ENCODE assay signal across 20 cellular contexts in the genomic region with DNA sequence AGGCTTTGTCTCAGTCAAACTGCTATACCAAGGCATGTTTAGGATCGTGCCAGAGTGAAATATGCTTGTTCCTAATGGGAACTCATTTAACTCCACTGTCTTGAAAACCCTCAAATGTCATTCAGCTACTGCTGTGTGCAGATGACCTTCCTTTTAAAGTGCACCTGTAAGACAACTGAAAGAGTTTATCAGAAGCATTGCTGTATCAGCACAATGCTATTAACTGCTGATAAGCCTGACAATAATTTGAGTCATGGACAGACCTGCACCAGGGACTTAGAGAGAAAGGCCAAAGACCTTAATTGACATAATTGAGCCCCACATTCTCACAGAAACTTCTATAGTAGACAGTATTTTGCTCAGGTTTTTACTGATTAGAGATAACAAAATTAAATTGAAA.
DNase-seq lines count a peak whose midpoint lies in the region; ATAC-seq, FAIRE-seq and TF ChIP-seq lines count a peak whose summit lies in the region.
"Had no signal": no experiment of that assay in that cellular context is flagged by ENCODE, and none has a peak within 500 bp of the region (broad histone marks: within the 10 kb centered on the region; RNA-seq: fewer than 3 reads in every experiment).

No MANE protein-coding gene starts in this region.

- H3K4me3 Mint-ChIP-seq in T-cell = no peak overlapping the region
- H3K4me3 Mint-ChIP-seq: B cell; CD4-positive, CD25-positive, alpha-beta regulatory T cell; CD8-positive, alpha-beta T cell; GM23338; H9 had no signal

- H2AFZ ChIP-seq in HepG2 (ENCODE audit: low read length) = no peak overlapping the region
- peak overlapping the region; percentile 33; the same call in 1 of the 2 replicates for H2AFZ ChIP-seq in KMS-11 (ENCODE audit: low read depth)
- no peak overlapping the region for H2AFZ ChIP-seq in hepatocyte
- H2AFZ ChIP-seq: GM23338 had no signal

- H3K27ac ChIP-seq in HepG2 (ENCODE audit: extremely low read length, insufficient read depth, low read length) (no peak overlapping the region), right lobe of liver (no peak overlapping the region), KMS-11 (no peak overlapping the region), hepatocyte (no peak overlapping the region)
- H3K27ac ChIP-seq: BLaER1, C4-2B had no signal

- intact Hi-C loops in HepG2 (cut with micrococcal nuclease; ENCODE audit: unreplicated experiment) = no loop called here
- intact Hi-C loops in right lobe of liver (cut with DNase I) = no loop called here

- H3K4me2 ChIP-seq in HepG2 (ENCODE audit: low read depth, low read length) = no peak overlapping the region
- H3K4me2 ChIP-seq in KMS-11 = peak overlapping the region; percentile 18; the same call in 1 of the 2 replicates
- no peak overlapping the region for H3K4me2 ChIP-seq in hepatocyte
- H3K4me2 ChIP-seq: BLaER1, GM23338 had no signal

- no peak for FAIRE-seq in HepG2 (lab: Jason Lieb, UNC)
- FAIRE-seq: G401.6, GM19239 had no signal

- TF ChIP-seq POLR2A in HepG2 (IDR thresholded peaks at IDR 0.05; ENCODE audit: insufficient read depth in 1 of 2, low read depth in 2 of 2, low read length in 2 of 2) (no peak), right lobe of liver (IDR thresholded peaks at IDR 0.05) (no peak)

- no peak for DNase-seq in HepG2 (ENCODE audit: low spot score)
- DNase-seq in right lobe of liver = no peak
- DNase-seq in hepatocyte (ENCODE audit: low spot score) = peak; percentile 12
- no peak for DNase-seq in T-cell
- no peak for DNase-seq in NCI-H1436 (lab: John Stamatoyannopoulos, UW)
- DNase-seq in stimulated activated naive CD4-positive, alpha-beta T cell treated with Interleukin-2 at 50 U/mL for 16 hours (lab: John Stamatoyannopoulos, UW) = no peak
- DNase-seq: Caco-2; CD4-positive, CD25-positive, alpha-beta regulatory T cell; CD8-positive, alpha-beta T cell; DMS153; DND-41; H9 had no signal

- H4K20me1 ChIP-seq in HepG2 (ENCODE audit: insufficient read depth, low read length) (no peaks in the 10 kb centered on the region), KMS-11 (ENCODE audit: insufficient read depth) (no peaks in the 10 kb centered on the region), hepatocyte (ENCODE audit: insufficient read depth, poor library complexity, severe bottlenecking) (no peaks in the 10 kb centered on the region)
- H4K20me1 ChIP-seq: BLaER1 had no signal

- POLR2A ChIA-PET in HepG2 (lab: Yijun Ruan, JAX) (no interaction called here), T-cell (lab: Charles Lee) (no interaction called here)

- H3K36me3 Mint-ChIP-seq in T-cell = no peaks in the 10 kb centered on the region
- H3K36me3 Mint-ChIP-seq: CD4-positive, CD25-positive, alpha-beta regulatory T cell; CD8-positive, alpha-beta T cell had no signal

- BruUV-seq in HepG2 (replicated peaks; lab: Mats Ljungman, UMichigan) = no TSS peak

- ATAC-seq in HepG2 (no peak), right lobe of liver (no peak), T-cell (replicated peaks in 1 of 4) (no peak)
- ATAC-seq: CD8-positive, alpha-beta T cell; GM23338; HCT116 had no signal

- H3K36me3 ChIP-seq in HepG2 (replicated peaks in 1 of 2; ENCODE audit: control insufficient read depth in 1 of 2, insufficient read depth in 2 of 2, low read length in 2 of 2) (no peaks in the 10 kb centered on the region), right lobe of liver (no peaks in the 10 kb centered on the region), KMS-11 (ENCODE audit: insufficient read depth) (no peaks in the 10 kb centered on the region), hepatocyte (replicated peaks; ENCODE audit: insufficient read depth, low read depth) (no peaks in the 10 kb centered on the region)
- H3K36me3 ChIP-seq: BLaER1 had no signal

- H3K9me2 ChIP-seq in hepatocyte (replicated peaks; ENCODE audit: insufficient read depth) = no peaks in the 10 kb centered on the region

- in situ Hi-C loops in HepG2 (cut with HindIII; ENCODE audit: extremely low pct_ligation_motif_present, low pct_unique_long_range_greater_than_20kb) = no loop called here

- no peak overlapping the region for H3K9ac ChIP-seq in HepG2 (ENCODE audit: insufficient read depth, low read depth, low read length)
- H3K9ac ChIP-seq in KMS-11 = no peak overlapping the region
- H3K9ac ChIP-seq: BLaER1 had no signal

- no peak for TF ChIP-seq CTCF in HepG2 (CRISPR knock-in tag; IDR thresholded peaks at IDR 0.05)
- no peak for TF ChIP-seq CTCF in right lobe of liver (IDR thresholded peaks at IDR 0.05)
- no peak for TF ChIP-seq CTCF in KMS-11 (conservative IDR thresholded peaks at IDR 0.05; ENCODE audit: low read depth, low read length)
- TF ChIP-seq CTCF in hepatocyte (IDR thresholded peaks at IDR 0.05; ENCODE audit: poor library complexity) = no peak

- TF ChIP-seq EP300 in HepG2 (IDR thresholded peaks at IDR 0.05; ENCODE audit: low read depth in 2 of 2, low read length in 2 of 2) (no peak), HepG2 (CRISPR knock-in tag; IDR thresholded peaks at IDR 0.05; ENCODE audit: borderline replicate concordance) (no peak)

- no peak for TF ChIP-seq RAD21 in HepG2 (CRISPR knock-in tag; IDR thresholded peaks at IDR 0.05)

- 0% methylated on average over 1 of the region's 1 CpG for WGBS in HepG2 (ENCODE audit: low lambda C conversion rate)
- WGBS in right lobe of liver (ENCODE audit: insufficient coverage, low coverage, low lambda C conversion rate, missing lambda C conversion rate) = 17% methylated on average over 1 of the region's 1 CpG
- WGBS in hepatocyte (ENCODE audit: low lambda C conversion rate, missing lambda C conversion rate) = 42% methylated on average over 1 of the region's 1 CpG

- no peaks in the 10 kb centered on the region for H3K79me2 ChIP-seq in HepG2 (ENCODE audit: insufficient read depth, low read length)
- no peaks in the 10 kb centered on the region for H3K79me2 ChIP-seq in KMS-11 (ENCODE audit: insufficient read depth, low read depth)
- H3K79me2 ChIP-seq in hepatocyte = no peaks in the 10 kb centered on the region

- H3K27ac Mint-ChIP-seq in T-cell = no peak overlapping the region
- H3K27ac Mint-ChIP-seq: B cell; CD4-positive, CD25-positive, alpha-beta regulatory T cell; CD8-positive, alpha-beta T cell; GM23338; H9 had no signal

- peaks cover 0 to 3% of the 10 kb centered on the region in 2 donors for H3K27me3 Mint-ChIP-seq in T-cell
- H3K27me3 Mint-ChIP-seq: B cell; CD4-positive, CD25-positive, alpha-beta regulatory T cell had no signal

- no peaks in the 10 kb centered on the region for H3K9me3 ChIP-seq in HepG2 (ENCODE audit: low read length)
- no peaks in the 10 kb centered on the region for H3K9me3 ChIP-seq in right lobe of liver
- no peaks in the 10 kb centered on the region for H3K9me3 ChIP-seq in hepatocyte (ENCODE audit: low read depth)
- H3K9me3 ChIP-seq: BLaER1, Caco-2 had no signal

- CTCF ChIA-PET in HepG2 (lab: Yijun Ruan, JAX; ENCODE audit: low intra/inter-chr PET ratio, low total read pairs) = no interaction called here
- CTCF ChIA-PET in T-cell (lab: Charles Lee) = no interaction called here

- H3K4me1 ChIP-seq in HepG2 (ENCODE audit: insufficient read depth, low read length) (no peaks in the 10 kb centered on the region), right lobe of liver (no peaks in the 10 kb centered on the region), KMS-11 (ENCODE audit: low read depth, poor library complexity, severe bottlenecking) (peaks cover 19% of the 10 kb centered on the region), hepatocyte (ENCODE audit: insufficient read depth) (no peaks in the 10 kb centered on the region)
- H3K4me1 ChIP-seq: BLaER1 had no signal

- H3K27me3 ChIP-seq in HepG2 (ENCODE audit: control insufficient read depth in 1 of 2, insufficient read depth in 2 of 2, low read length in 2 of 2) (no peaks in the 10 kb centered on the region), right lobe of liver (no peaks in the 10 kb centered on the region), KMS-11 (ENCODE audit: insufficient read depth, low read depth) (no peaks in the 10 kb centered on the region), hepatocyte (no peaks in the 10 kb centered on the region)
- H3K27me3 ChIP-seq: BLaER1 had no signal

- H3K4me3 ChIP-seq in HepG2 (replicated peaks in 1 of 3; ENCODE audit: insufficient read depth in 1 of 3, low read depth in 2 of 3, low read length in 3 of 3) (no peak overlapping the region), right lobe of liver (no peak overlapping the region), KMS-11 (IDR thresholded peaks at IDR 0.05; ENCODE audit: insufficient read depth, low read depth, low read length) (no peak overlapping the region), hepatocyte (no peak overlapping the region)
- H3K4me3 ChIP-seq: BLaER1, GM23338 had no signal

- H3K4me1 Mint-ChIP-seq in T-cell = no peaks in the 10 kb centered on the region
- H3K4me1 Mint-ChIP-seq: B cell; CD4-positive, CD25-positive, alpha-beta regulatory T cell; GM23338; H9 had no signal

- no peaks in the 10 kb centered on the region for H3K9me3 Mint-ChIP-seq in T-cell
- H3K9me3 Mint-ChIP-seq: CD8-positive, alpha-beta T cell; GM23338; H9 had no signal

TF ChIP-seq in HepG2, 621 proteins besides CTCF, POLR2A, EP300 and RAD21:
- peak; percentile 46; the same call in 1 of the 2 replicates for TF ChIP-seq MAFF (IDR thresholded peaks at IDR 0.05; ENCODE audit: low read depth, low read length)
- no peak for TF ChIP-seq DNMT1 (CRISPR knock-in tag; IDR thresholded peaks at IDR 0.05)
- TF ChIP-seq MAFK (conservative IDR thresholded peaks at IDR 0.05 in 1 of 2, IDR thresholded peaks at IDR 0.05 in 1 of 2; ENCODE audit: low read length in 2 of 2) = peak; percentile 54 to 56
- TF ChIP-seq, protein P1, sequence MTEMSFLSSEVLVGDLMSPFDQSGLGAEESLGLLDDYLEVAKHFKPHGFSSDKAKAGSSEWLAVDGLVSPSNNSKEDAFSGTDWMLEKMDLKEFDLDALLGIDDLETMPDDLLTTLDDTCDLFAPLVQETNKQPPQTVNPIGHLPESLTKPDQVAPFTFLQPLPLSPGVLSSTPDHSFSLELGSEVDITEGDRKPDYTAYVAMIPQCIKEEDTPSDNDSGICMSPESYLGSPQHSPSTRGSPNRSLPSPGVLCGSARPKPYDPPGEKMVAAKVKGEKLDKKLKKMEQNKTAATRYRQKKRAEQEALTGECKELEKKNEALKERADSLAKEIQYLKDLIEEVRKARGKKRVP (CRISPR knock-in tag; IDR thresholded peaks at IDR 0.05) = no peak
- no peak for TF ChIP-seq ZFP41 (CRISPR knock-in tag; IDR thresholded peaks at IDR 0.05; ENCODE audit: borderline replicate concordance)
- no peak for TF ChIP-seq ZNF333 (CRISPR knock-in tag; IDR thresholded peaks at IDR 0.05; ENCODE audit: borderline replicate concordance)
- no peak for TF ChIP-seq YY1 (IDR thresholded peaks at IDR 0.05; ENCODE audit: insufficient read depth, insufficient replicate concordance, low read depth, low read length)
- TF ChIP-seq U2AF2 (IDR thresholded peaks at IDR 0.05; ENCODE audit: low read depth, low read length) = no peak
- no peak for TF ChIP-seq ZNF615 (CRISPR knock-in tag; IDR thresholded peaks at IDR 0.05; ENCODE audit: borderline replicate concordance)
- no peak for TF ChIP-seq ZNF816 (CRISPR knock-in tag; IDR thresholded peaks at IDR 0.05; ENCODE audit: borderline replicate concordance)
- TF ChIP-seq MAZ (IDR thresholded peaks at IDR 0.05; ENCODE audit: borderline replicate concordance, low read depth, low read length) = no peak
- TF ChIP-seq MAZ (CRISPR knock-in tag; IDR thresholded peaks at IDR 0.05; ENCODE audit: low read depth) = no peak
